ENCODE assay signal across 11 cellular contexts in the genomic region with DNA sequence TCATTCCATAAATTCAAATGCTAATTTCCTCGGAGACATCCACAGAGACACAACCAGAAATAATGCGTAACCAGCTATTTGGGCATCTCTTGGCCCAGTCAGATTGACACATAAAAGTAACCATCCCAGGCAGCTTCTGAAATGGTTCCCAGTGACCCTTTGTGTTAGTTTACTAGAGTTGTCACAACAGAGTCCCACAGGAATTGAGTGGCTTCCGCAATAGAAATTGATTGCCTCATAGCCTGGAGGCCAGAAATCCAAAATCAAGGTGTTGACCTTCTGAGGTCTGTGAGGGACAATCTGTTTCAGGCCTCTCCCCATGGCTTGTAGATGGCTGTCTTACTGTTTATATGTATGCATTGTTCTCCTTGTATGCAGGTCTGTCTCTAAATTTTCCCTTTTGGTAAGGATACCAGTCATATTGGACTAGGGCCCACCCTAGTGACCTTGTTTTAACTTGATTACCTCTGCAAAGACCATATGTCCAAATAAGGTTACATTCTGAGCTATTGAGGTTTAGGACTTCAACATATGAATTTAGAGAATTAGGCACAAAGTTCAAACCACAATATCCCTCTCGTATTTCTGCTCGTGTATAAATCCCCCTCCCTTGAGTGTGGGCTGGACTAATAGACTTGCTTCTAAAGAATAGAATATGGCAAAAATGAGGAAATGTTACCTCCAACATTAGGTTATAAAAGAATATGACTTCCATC.
"Had no signal": no experiment of that assay in that cellular context is flagged by ENCODE, and none has a peak within 500 bp of the region (broad histone marks: within the 10 kb centered on the region; RNA-seq: fewer than 3 reads in every experiment).

No MANE protein-coding gene starts in this region.

- H3K9me3 ChIP-seq: breast epithelium, gastrocnemius medialis, tibial nerve had no signal

- ATAC-seq: esophagus mucosa had no signal

- H3K4me3 ChIP-seq: breast epithelium, dorsolateral prefrontal cortex, gastrocnemius medialis, skin epidermis, tibial nerve had no signal

- DNase-seq: activated CD4-positive, alpha-beta T cell treated with anti-CD3 and anti-CD28 coated beads, Interleukin-2, amount 50 U/mL, for 48 hours; activated CD4-positive, CD25-positive, alpha-beta regulatory T cell treated with anti-CD3 and anti-CD28 coated beads, Interleukin-2, amount 50 U/mL, for 72 hours; activated gamma-delta T cell; activated T-cell treated with anti-CD3 and anti-CD28 coated beads, Interleukin-2, amount 50 U/mL, for 48 hours; dorsolateral prefrontal cortex; gastrocnemius medialis; retina had no signal

- H3K27ac ChIP-seq: breast epithelium, dorsolateral prefrontal cortex, gastrocnemius medialis, skin epidermis, tibial nerve had no signal

- H3K4me1 ChIP-seq: breast epithelium, tibial nerve had no signal

- H3K27me3 ChIP-seq: breast epithelium, dorsolateral prefrontal cortex, gastrocnemius medialis, tibial nerve had no signal

- H3K36me3 ChIP-seq: breast epithelium, gastrocnemius medialis, tibial nerve had no signal
